In the genomic region with DNA sequence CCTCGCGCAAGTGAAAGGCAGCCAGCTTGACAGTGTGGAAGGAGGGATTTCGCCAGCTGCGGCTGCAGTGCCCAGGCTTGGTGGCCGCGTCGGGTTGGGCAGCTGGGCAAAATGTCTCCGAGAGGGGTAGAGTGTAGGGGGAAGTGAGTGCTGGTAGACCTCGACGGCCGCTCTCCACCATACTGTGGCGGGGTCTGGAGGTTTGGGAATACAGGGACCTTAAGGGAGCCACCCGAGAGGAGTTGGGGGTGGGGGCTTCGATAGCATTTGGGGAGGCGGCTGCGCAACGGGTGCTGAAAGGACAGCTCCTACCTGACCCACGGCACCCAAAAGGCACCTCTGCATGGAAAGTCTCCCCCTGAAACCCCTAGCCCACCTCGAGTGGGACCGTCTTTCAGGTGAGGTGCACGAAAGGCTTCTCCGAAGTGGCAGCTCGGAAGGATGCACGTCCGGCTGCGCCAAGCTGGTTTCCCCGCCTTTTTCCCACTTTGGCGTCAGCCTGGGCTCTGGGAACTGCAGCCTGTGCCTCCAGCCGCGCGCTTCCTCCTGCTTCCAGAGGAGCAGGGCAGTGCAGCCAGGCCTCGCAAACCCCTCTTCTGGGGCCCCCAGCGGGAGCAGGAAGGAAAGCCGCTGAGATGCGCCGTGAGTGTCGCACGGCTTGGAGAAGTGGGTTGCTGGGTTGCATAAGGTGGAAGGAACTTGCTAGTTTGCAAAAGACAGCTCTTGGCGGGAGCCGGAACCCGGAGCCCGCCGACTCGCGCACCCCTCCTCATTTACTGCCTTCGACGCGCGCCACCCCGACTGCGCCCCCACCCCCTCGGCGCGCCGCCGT, we compare ENCODE assay signal across 8 cellular contexts. TPM values are rescaled to one million over a fixed set of nuclear protein-coding genes. Genes with fewer than 3 reads are reported as not detected.
DNase-seq lines count a peak whose midpoint lies in the region; ATAC-seq and TF ChIP-seq lines count a peak whose summit lies in the region.

No MANE protein-coding gene starts in this region.

- intact Hi-C loops in activated T-helper 1 cell treated with anti-CD3 and anti-CD28 coated beads, Interleukin-12 subunit alpha, Interleukin-12 subunit beta, Interleukin-2, Interleukin-4 antibody, amounts not matched to agents 30 ng/mL and 10 ng/mL and 1 ng/mL, durations not matched to agents 14 hours and 24 hours and 36 hours (cut with micrococcal nuclease): loop anchor here (1.0 to 10.0 kb wide), 12 partner anchors 39 to 449 kb away; partner anchors contain the start of genes CEP85, DHDDS, NUDC and PDIK1L
- intact Hi-C loops in tibial artery (cut with DNase I; ENCODE audit: low total_unique reads): no loop called here

- DNase-seq in Ammon's horn (ENCODE audit: low spot score) (peak; percentile 45), NT2/D1 (ENCODE audit: low read depth, low spot score) (peak; percentile 70), foreskin fibroblast (peak; percentile 71 to 87), nephron progenitor cell (peak; percentile 72), tibial artery (peak; percentile 71 to 82)
- DNase-seq in activated T-helper 1 cell treated with anti-CD3 and anti-CD28 coated beads, Interleukin-12 subunit alpha, Interleukin-12 subunit beta, Interleukin-2, Interleukin-4 antibody, amounts not matched to agents 30 ng/mL and 10 ng/mL and 1 ng/mL, durations not matched to agents 14 hours and 24 hours and 36 hours (ENCODE audit: low spot score): peak; percentile 31

- H3K27me3 ChIP-seq in NT2/D1 (ENCODE audit: insufficient read depth, insufficient read length): no peaks in the 10 kb centered on the region
- no peaks in the 10 kb centered on the region for H3K27me3 ChIP-seq in tibial artery

- H3K9me3 ChIP-seq in NT2/D1 (ENCODE audit: insufficient read depth, low read length) (no peaks in the 10 kb centered on the region), tibial artery (no peaks in the 10 kb centered on the region)

- ATAC-seq in GM18861 (IDR thresholded peaks at IDR 0.05; ENCODE audit: unreplicated experiment): peak; percentile 14
- peak; percentile 4 for ATAC-seq in HG03460 (IDR thresholded peaks at IDR 0.05; ENCODE audit: unreplicated experiment)

- peak overlapping the region; percentile 93 for H3K4me3 Mint-ChIP-seq in activated T-helper 1 cell treated with anti-CD3 and anti-CD28 coated beads, Interleukin-12 subunit alpha, Interleukin-12 subunit beta, Interleukin-2, Interleukin-4 antibody, amounts not matched to agents 30 ng/mL and 10 ng/mL and 1 ng/mL, durations not matched to agents 14 hours and 24 hours and 36 hours
- H3K4me3 Mint-ChIP-seq in nephron progenitor cell: peak overlapping the region; percentile 89

- H3K4me1 Mint-ChIP-seq in activated T-helper 1 cell treated with anti-CD3 and anti-CD28 coated beads, Interleukin-12 subunit alpha, Interleukin-12 subunit beta, Interleukin-2, Interleukin-4 antibody, amounts not matched to agents 30 ng/mL and 10 ng/mL and 1 ng/mL, durations not matched to agents 14 hours and 24 hours and 36 hours (ENCODE audit: low read depth): peaks cover 54% of the 10 kb centered on the region
- peaks cover 48% of the 10 kb centered on the region for H3K4me1 Mint-ChIP-seq in nephron progenitor cell

- H3K9ac ChIP-seq in NT2/D1 (ENCODE audit: insufficient read length, low read depth): peak overlapping the region; percentile 92

- H3K4me3 ChIP-seq in NT2/D1 (ENCODE audit: insufficient read length, low read depth) (peak overlapping the region; percentile 79), foreskin fibroblast (ENCODE audit: low read depth in 1 of 2, low read length in 2 of 2) (peak overlapping the region; percentile 51 to 88), tibial artery (peak overlapping the region; percentile 95 to 99)

- H3K4me1 ChIP-seq in NT2/D1 (ENCODE audit: insufficient read depth, insufficient read length) (peaks cover 26% of the 10 kb centered on the region), tibial artery (peaks cover 0 to 30% (median 24%) of the 10 kb centered on the region in 4 donors)

- H3K36me3 ChIP-seq in NT2/D1 (ENCODE audit: insufficient read depth, insufficient read length, low read length) (peaks cover 64% of the 10 kb centered on the region), tibial artery (peaks cover 19 to 49% (median 38%) of the 10 kb centered on the region in 3 donors)

- no peak for TF ChIP-seq CTCF in foreskin fibroblast (IDR thresholded peaks at IDR 0.05; ENCODE audit: low read depth, low read length)
- no peak for TF ChIP-seq CTCF in nephron progenitor cell (IDR thresholded peaks at IDR 0.05)
- TF ChIP-seq CTCF in tibial artery (IDR thresholded peaks at IDR 0.05): no peak

- peaks cover 48% of the 10 kb centered on the region for H3K36me3 Mint-ChIP-seq in activated T-helper 1 cell treated with anti-CD3 and anti-CD28 coated beads, Interleukin-12 subunit alpha, Interleukin-12 subunit beta, Interleukin-2, Interleukin-4 antibody, amounts not matched to agents 30 ng/mL and 10 ng/mL and 1 ng/mL, durations not matched to agents 14 hours and 24 hours and 36 hours (ENCODE audit: low read depth)
- peaks cover 47% of the 10 kb centered on the region for H3K36me3 Mint-ChIP-seq in nephron progenitor cell (ENCODE audit: low read depth)

- H3K27me3 Mint-ChIP-seq in activated T-helper 1 cell treated with anti-CD3 and anti-CD28 coated beads, Interleukin-12 subunit alpha, Interleukin-12 subunit beta, Interleukin-2, Interleukin-4 antibody, amounts not matched to agents 30 ng/mL and 10 ng/mL and 1 ng/mL, durations not matched to agents 14 hours and 24 hours and 36 hours (ENCODE audit: insufficient read depth): no peaks in the 10 kb centered on the region
- H3K27me3 Mint-ChIP-seq in nephron progenitor cell (ENCODE audit: low read depth, poor library complexity): peaks cover 12% of the 10 kb centered on the region

- H3K27ac Mint-ChIP-seq in activated T-helper 1 cell treated with anti-CD3 and anti-CD28 coated beads, Interleukin-12 subunit alpha, Interleukin-12 subunit beta, Interleukin-2, Interleukin-4 antibody, amounts not matched to agents 30 ng/mL and 10 ng/mL and 1 ng/mL, durations not matched to agents 14 hours and 24 hours and 36 hours: peak overlapping the region; percentile 99
- H3K27ac Mint-ChIP-seq in nephron progenitor cell: peak overlapping the region; percentile 98

- peak overlapping the region; percentile 99 to 100 for H3K27ac ChIP-seq in tibial artery

- no peaks in the 10 kb centered on the region for H3K9me3 Mint-ChIP-seq in activated T-helper 1 cell treated with anti-CD3 and anti-CD28 coated beads, Interleukin-12 subunit alpha, Interleukin-12 subunit beta, Interleukin-2, Interleukin-4 antibody, amounts not matched to agents 30 ng/mL and 10 ng/mL and 1 ng/mL, durations not matched to agents 14 hours and 24 hours and 36 hours
- H3K9me3 Mint-ChIP-seq in nephron progenitor cell: no peaks in the 10 kb centered on the region

RNA-seq across cellular contexts. Expression of gene HMGN2, which starts 0.5 kb away (rescaled TPM):
- total RNA-seq in activated T-helper 1 cell treated with anti-CD3 and anti-CD28 coated beads, Interleukin-12 subunit alpha, Interleukin-12 subunit beta, Interleukin-2, Interleukin-4 antibody, amounts not matched to agents 30 ng/mL and 10 ng/mL and 1 ng/mL, durations not matched to agents 14 hours and 24 hours and 36 hours: 492 and 496 TPM in 2 replicates

RNA-seq across cellular contexts. Expression of gene DHDDS, which starts 39.6 kb away (rescaled TPM):
- 58.4 and 60.9 TPM in 2 replicates for total RNA-seq in activated T-helper 1 cell treated with anti-CD3 and anti-CD28 coated beads, Interleukin-12 subunit alpha, Interleukin-12 subunit beta, Interleukin-2, Interleukin-4 antibody, amounts not matched to agents 30 ng/mL and 10 ng/mL and 1 ng/mL, durations not matched to agents 14 hours and 24 hours and 36 hours

RNA-seq across cellular contexts. Expression of gene RPS6KA1, which starts 57.8 kb away (rescaled TPM):
- 324 and 331 TPM in 2 replicates for total RNA-seq in activated T-helper 1 cell treated with anti-CD3 and anti-CD28 coated beads, Interleukin-12 subunit alpha, Interleukin-12 subunit beta, Interleukin-2, Interleukin-4 antibody, amounts not matched to agents 30 ng/mL and 10 ng/mL and 1 ng/mL, durations not matched to agents 14 hours and 24 hours and 36 hours

Comparison
In these comparisons a context has a peak if more than half of its experiments do, and no peak if none do; other contexts are left out.
1. Peak in every context shown above with its lines: DNase-seq, ATAC-seq, H3K4me3 ChIP-seq and H3K27ac ChIP-seq.